In the genomic region with DNA sequence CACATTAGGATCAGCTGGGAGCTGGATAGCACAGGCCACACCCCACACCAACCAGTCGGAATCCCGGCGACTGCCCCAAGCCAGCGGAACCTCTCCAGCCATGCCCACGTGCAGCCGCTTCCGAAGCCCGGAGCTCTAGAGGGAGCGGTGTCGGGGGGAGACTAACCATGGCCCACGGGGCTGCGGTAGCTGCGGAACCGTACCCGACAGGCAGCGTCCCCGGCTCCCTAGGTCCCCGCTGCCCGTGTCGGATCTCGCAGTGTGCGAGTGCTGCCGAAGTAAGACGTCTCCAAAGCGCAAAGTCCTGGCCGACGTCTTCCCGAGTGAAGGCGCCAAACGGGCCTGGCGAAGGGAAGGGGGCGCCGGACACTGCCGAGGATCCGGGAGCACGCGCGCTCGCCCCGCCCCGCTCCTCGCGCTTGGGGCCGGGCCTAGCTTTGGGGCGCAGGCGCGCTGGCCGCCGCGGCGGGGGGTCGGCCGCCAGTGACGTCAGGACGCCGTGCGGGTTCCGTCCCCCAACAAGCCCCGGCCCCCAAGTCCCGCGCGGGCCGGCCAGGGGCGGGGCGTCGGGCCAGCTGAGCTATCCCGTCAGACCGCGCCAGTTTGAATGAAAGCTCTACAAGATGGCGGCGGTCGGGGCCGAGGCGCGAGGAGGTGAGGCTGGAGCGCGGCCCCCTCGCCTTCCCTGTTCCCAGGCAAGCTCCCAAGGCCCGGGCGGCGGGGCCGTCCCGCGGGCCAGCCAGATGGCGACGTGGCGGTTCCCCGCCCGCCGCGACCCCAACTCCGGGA, we compare ENCODE assay signal across 1 cellular context.
TF ChIP-seq lines count a peak whose summit lies in the region.

Gene SUV39H2 (plus strand): TSS at position 601 of the 789 bp plus-strand sequence. CDS start 23 bp downstream, at position 624.

TF ChIP-seq in HepG2, 621 proteins besides CTCF, POLR2A, EP300 and RAD21 (continued from another document and continues in another):
- TF ChIP-seq, protein P1, sequence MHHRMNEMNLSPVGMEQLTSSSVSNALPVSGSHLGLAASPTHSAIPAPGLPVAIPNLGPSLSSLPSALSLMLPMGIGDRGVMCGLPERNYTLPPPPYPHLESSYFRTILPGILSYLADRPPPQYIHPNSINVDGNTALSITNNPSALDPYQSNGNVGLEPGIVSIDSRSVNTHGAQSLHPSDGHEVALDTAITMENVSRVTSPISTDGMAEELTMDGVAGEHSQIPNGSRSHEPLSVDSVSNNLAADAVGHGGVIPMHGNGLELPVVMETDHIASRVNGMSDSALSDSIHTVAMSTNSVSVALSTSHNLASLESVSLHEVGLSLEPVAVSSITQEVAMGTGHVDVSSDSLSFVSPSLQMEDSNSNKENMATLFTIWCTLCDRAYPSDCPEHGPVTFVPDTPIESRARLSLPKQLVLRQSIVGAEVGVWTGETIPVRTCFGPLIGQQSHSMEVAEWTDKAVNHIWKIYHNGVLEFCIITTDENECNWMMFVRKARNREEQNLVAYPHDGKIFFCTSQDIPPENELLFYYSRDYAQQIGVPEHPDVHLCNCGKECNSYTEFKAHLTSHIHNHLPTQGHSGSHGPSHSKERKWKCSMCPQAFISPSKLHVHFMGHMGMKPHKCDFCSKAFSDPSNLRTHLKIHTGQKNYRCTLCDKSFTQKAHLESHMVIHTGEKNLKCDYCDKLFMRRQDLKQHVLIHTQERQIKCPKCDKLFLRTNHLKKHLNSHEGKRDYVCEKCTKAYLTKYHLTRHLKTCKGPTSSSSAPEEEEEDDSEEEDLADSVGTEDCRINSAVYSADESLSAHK (CRISPR knock-in tag; IDR thresholded peaks at IDR 0.05; ENCODE audit: borderline replicate concordance): peak; percentile 60; the same call in 1 of the 2 replicates
- TF ChIP-seq IKZF4 (CRISPR knock-in tag; IDR thresholded peaks at IDR 0.05; ENCODE audit: borderline replicate concordance, low read depth, not compliant biosample characterization) (peak; percentile 83), ZSCAN21 (CRISPR knock-in tag; IDR thresholded peaks at IDR 0.05; ENCODE audit: borderline replicate concordance) (peak; percentile 31; the same call in 1 of the 2 replicates), NFYC (CRISPR knock-in tag; IDR thresholded peaks at IDR 0.05) (peak; percentile 58), ZBTB39 (CRISPR knock-in tag; IDR thresholded peaks at IDR 0.05) (no peak; the same call in 1 of the 2 replicates), CENPBD1 (CRISPR knock-in tag; IDR thresholded peaks at IDR 0.05; ENCODE audit: borderline replicate concordance, low read depth) (no peak), SP140L (CRISPR knock-in tag; IDR thresholded peaks at IDR 0.05; ENCODE audit: borderline replicate concordance) (no peak), CHD2 (IDR thresholded peaks at IDR 0.05; ENCODE audit: low read depth, low read length) (peak; percentile 90), ZNF747 (CRISPR knock-in tag; IDR thresholded peaks at IDR 0.05; ENCODE audit: borderline replicate concordance) (no peak; the same call in none of the 2 replicates), ZNF253 (CRISPR knock-in tag; IDR thresholded peaks at IDR 0.05; ENCODE audit: borderline replicate concordance) (no peak), ZMYM4 (CRISPR knock-in tag; IDR thresholded peaks at IDR 0.05) (peak; percentile 86), ZNF781 (CRISPR knock-in tag; IDR thresholded peaks at IDR 0.05; ENCODE audit: borderline replicate concordance, not compliant biosample characterization) (peak; percentile 82), HMGXB4 (CRISPR knock-in tag; IDR thresholded peaks at IDR 0.05; ENCODE audit: borderline replicate concordance in 1 of 2, low read depth in 1 of 2) (peak; percentile 63 to 83; a peak in 3 of 4 replicates), GLI4 (CRISPR knock-in tag; IDR thresholded peaks at IDR 0.05; ENCODE audit: borderline replicate concordance) (0 out of 2 replicates have a peak, but pooled peaks have one; percentile 40), ZNF615 (CRISPR knock-in tag; IDR thresholded peaks at IDR 0.05; ENCODE audit: borderline replicate concordance) (no peak), XRCC5 (optimal IDR thresholded peaks at IDR 0.05; ENCODE audit: low read length) (no peak), ZNF430 (CRISPR knock-in tag; IDR thresholded peaks at IDR 0.05) (peak; percentile 69), RFXAP (CRISPR knock-in tag; IDR thresholded peaks at IDR 0.05; ENCODE audit: borderline replicate concordance) (peak; percentile 79; the same call in 1 of the 2 replicates), MZF1 (CRISPR knock-in tag; IDR thresholded peaks at IDR 0.05; ENCODE audit: borderline replicate concordance) (no peak), SMARCC2 (IDR thresholded peaks at IDR 0.05) (no peak), ATM (IDR thresholded peaks at IDR 0.05; ENCODE audit: borderline replicate concordance) (no peak)
- TF ChIP-seq, protein P2, sequence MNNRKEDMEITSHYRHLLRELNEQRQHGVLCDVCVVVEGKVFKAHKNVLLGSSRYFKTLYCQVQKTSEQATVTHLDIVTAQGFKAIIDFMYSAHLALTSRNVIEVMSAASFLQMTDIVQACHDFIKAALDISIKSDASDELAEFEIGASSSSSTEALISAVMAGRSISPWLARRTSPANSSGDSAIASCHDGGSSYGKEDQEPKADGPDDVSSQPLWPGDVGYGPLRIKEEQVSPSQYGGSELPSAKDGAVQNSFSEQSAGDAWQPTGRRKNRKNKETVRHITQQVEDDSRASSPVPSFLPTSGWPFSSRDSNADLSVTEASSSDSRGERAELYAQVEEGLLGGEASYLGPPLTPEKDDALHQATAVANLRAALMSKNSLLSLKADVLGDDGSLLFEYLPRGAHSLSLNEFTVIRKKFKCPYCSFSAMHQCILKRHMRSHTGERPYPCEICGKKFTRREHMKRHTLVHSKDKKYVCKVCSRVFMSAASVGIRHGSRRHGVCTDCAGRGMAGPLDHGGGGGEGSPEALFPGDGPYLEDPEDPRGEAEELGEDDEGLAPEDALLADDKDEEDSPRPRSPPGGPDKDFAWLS (CRISPR knock-in tag; IDR thresholded peaks at IDR 0.05; ENCODE audit: borderline replicate concordance): no peak
- TF ChIP-seq, protein P3, sequence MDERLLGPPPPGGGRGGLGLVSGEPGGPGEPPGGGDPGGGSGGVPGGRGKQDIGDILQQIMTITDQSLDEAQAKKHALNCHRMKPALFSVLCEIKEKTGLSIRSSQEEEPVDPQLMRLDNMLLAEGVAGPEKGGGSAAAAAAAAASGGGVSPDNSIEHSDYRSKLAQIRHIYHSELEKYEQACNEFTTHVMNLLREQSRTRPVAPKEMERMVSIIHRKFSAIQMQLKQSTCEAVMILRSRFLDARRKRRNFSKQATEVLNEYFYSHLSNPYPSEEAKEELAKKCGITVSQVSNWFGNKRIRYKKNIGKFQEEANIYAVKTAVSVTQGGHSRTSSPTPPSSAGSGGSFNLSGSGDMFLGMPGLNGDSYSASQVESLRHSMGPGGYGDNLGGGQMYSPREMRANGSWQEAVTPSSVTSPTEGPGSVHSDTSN (CRISPR knock-in tag; IDR thresholded peaks at IDR 0.05): no peak
- TF ChIP-seq, protein P4, sequence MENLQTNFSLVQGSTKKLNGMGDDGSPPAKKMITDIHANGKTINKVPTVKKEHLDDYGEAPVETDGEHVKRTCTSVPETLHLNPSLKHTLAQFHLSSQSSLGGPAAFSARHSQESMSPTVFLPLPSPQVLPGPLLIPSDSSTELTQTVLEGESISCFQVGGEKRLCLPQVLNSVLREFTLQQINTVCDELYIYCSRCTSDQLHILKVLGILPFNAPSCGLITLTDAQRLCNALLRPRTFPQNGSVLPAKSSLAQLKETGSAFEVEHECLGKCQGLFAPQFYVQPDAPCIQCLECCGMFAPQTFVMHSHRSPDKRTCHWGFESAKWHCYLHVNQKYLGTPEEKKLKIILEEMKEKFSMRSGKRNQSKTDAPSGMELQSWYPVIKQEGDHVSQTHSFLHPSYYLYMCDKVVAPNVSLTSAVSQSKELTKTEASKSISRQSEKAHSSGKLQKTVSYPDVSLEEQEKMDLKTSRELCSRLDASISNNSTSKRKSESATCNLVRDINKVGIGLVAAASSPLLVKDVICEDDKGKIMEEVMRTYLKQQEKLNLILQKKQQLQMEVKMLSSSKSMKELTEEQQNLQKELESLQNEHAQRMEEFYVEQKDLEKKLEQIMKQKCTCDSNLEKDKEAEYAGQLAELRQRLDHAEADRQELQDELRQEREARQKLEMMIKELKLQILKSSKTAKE (CRISPR knock-in tag; IDR thresholded peaks at IDR 0.05; ENCODE audit: borderline replicate concordance): peak; percentile 34; the same call in 1 of the 2 replicates
- TF ChIP-seq, protein P5, sequence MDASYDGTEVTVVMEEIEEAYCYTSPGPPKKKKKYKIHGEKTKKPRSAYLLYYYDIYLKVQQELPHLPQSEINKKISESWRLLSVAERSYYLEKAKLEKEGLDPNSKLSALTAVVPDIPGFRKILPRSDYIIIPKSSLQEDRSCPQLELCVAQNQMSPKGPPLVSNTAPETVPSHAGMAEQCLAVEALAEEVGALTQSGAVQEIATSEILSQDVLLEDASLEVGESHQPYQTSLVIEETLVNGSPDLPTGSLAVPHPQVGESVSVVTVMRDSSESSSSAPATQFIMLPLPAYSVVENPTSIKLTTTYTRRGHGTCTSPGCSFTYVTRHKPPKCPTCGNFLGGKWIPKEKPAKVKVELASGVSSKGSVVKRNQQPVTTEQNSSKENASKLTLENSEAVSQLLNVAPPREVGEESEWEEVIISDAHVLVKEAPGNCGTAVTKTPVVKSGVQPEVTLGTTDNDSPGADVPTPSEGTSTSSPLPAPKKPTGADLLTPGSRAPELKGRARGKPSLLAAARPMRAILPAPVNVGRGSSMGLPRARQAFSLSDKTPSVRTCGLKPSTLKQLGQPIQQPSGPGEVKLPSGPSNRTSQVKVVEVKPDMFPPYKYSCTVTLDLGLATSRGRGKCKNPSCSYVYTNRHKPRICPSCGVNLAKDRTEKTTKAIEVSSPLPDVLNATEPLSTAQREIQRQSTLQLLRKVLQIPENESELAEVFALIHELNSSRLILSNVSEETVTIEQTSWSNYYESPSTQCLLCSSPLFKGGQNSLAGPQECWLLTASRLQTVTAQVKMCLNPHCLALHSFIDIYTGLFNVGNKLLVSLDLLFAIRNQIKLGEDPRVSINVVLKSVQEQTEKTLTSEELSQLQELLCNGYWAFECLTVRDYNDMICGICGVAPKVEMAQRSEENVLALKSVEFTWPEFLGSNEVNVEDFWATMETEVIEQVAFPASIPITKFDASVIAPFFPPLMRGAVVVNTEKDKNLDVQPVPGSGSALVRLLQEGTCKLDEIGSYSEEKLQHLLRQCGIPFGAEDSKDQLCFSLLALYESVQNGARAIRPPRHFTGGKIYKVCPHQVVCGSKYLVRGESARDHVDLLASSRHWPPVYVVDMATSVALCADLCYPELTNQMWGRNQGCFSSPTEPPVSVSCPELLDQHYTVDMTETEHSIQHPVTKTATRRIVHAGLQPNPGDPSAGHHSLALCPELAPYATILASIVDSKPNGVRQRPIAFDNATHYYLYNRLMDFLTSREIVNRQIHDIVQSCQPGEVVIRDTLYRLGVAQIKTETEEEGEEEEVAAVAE (CRISPR knock-in tag; IDR thresholded peaks at IDR 0.05; ENCODE audit: borderline replicate concordance): peak; percentile 82; the same call in 1 of the 2 replicates
